In genomic region chr6:144530118-144530517, GRCh38 we compare ENCODE assay signal across 29 cellular contexts.
"Had no signal": no experiment of that assay in that cellular context is flagged by ENCODE, and none has a peak within 500 bp of the region (broad histone marks: within the 10 kb centered on the region; RNA-seq: fewer than 3 reads in every experiment).

No MANE protein-coding gene starts in this region.

- DNase-seq: activated B cell treated with CpG ODN at 0.5 μM for 24 hours; activated CD4-positive, alpha-beta T cell treated with anti-CD3 and anti-CD28 coated beads for 48 hours; activated CD4-positive, alpha-beta T cell treated with anti-CD3 and anti-CD28 coated beads, Interleukin-2, amount 50 U/mL, for 1 hour; activated CD4-positive, alpha-beta T cell treated with anti-CD3 and anti-CD28 coated beads, Interleukin-2, amount 50 U/mL, for 48 hours; activated CD8-positive, alpha-beta memory T cell treated with anti-CD3 and anti-CD28 coated beads for 24 hours; activated CD8-positive, alpha-beta T cell treated with anti-CD3 and anti-CD28 coated beads for 36 hours; activated effector memory CD4-positive, alpha-beta T cell treated with Interleukin-2 at 50 U/mL for 16 hours; activated gamma-delta T cell treated with Interleukin-2 at 50 U/mL for 16 hours; activated naive CD4-positive, alpha-beta T cell treated with anti-CD3 and anti-CD28 coated beads, Interleukin-2, amount 50 U/mL, for 16 hours; activated naive CD4-positive, alpha-beta T cell treated with Interleukin-2 at 50 U/mL for 16 hours; activated naive CD8-positive, alpha-beta T cell treated with anti-CD3 and anti-CD28 coated beads for 36 hours; activated naive CD8-positive, alpha-beta T cell treated with anti-CD3 and anti-CD28 coated beads, Interleukin-2, amount 50 U/mL, for 24 hours; activated T-cell treated with anti-CD3 and anti-CD28 coated beads, Interleukin-2, amount 50 U/mL, for 4 hours; adrenal gland; amygdala; aorta; body of pancreas; caudate nucleus; cortex of kidney; dermis blood vessel endothelial cell; effector CD4-positive, alpha-beta T cell; esophagus squamous epithelium; foreskin melanocyte; T-helper 2 cell had no signal

- H3K4me1 ChIP-seq: adrenal gland, body of pancreas, gastroesophageal sphincter had no signal

- H3K27me3 ChIP-seq: adrenal gland, body of pancreas, esophagus squamous epithelium, gastroesophageal sphincter had no signal

- H3K9me3 Mint-ChIP-seq: activated B cell treated with CpG ODN at 0.5 μM for 24 hours; activated CD8-positive, alpha-beta T cell treated with anti-CD3 and anti-CD28 coated beads for 36 hours; activated naive CD8-positive, alpha-beta T cell treated with anti-CD3 and anti-CD28 coated beads for 36 hours; activated naive CD8-positive, alpha-beta T cell treated with anti-CD3 and anti-CD28 coated beads, Interleukin-2, amount 50 U/mL, for 24 hours; activated T-cell treated with anti-CD3 and anti-CD28 coated beads, Interleukin-2, amount 50 U/mL, for 4 hours; activated T-helper 17 cell treated with anti-CD3 and anti-CD28 coated beads, Interleukin-2, amount 50 U/mL, for 72 hours had no signal

- ATAC-seq: activated CD4-positive, CD25-positive, alpha-beta regulatory T cell treated with anti-CD3 and anti-CD28 coated beads, Interleukin-2, amount 50 U/mL, for 24 hours; activated CD8-positive, alpha-beta T cell treated with anti-CD3 and anti-CD28 coated beads for 36 hours; activated naive CD8-positive, alpha-beta T cell treated with anti-CD3 and anti-CD28 coated beads, Interleukin-2, amount 50 U/mL, for 24 hours; activated T-cell treated with anti-CD3 and anti-CD28 coated beads, Interleukin-2, amount 50 U/mL, for 4 hours; activated T-helper 17 cell treated with anti-CD3 and anti-CD28 coated beads, Interleukin-2, amount 50 U/mL, for 72 hours; body of pancreas; gastroesophageal sphincter had no signal

- H3K27ac Mint-ChIP-seq: activated B cell treated with CpG ODN at 0.5 μM for 24 hours; activated CD8-positive, alpha-beta T cell treated with anti-CD3 and anti-CD28 coated beads for 36 hours; activated naive CD8-positive, alpha-beta T cell treated with anti-CD3 and anti-CD28 coated beads for 36 hours; activated naive CD8-positive, alpha-beta T cell treated with anti-CD3 and anti-CD28 coated beads, Interleukin-2, amount 50 U/mL, for 24 hours; activated T-helper 17 cell treated with anti-CD3 and anti-CD28 coated beads, Interleukin-2, amount 50 U/mL, for 72 hours had no signal

- H3K4me3 Mint-ChIP-seq: activated B cell treated with CpG ODN at 0.5 μM for 24 hours; activated CD8-positive, alpha-beta T cell treated with anti-CD3 and anti-CD28 coated beads for 36 hours; activated naive CD8-positive, alpha-beta T cell treated with anti-CD3 and anti-CD28 coated beads for 36 hours; activated naive CD8-positive, alpha-beta T cell treated with anti-CD3 and anti-CD28 coated beads, Interleukin-2, amount 50 U/mL, for 24 hours; activated T-cell treated with anti-CD3 and anti-CD28 coated beads, Interleukin-2, amount 50 U/mL, for 4 hours; activated T-helper 17 cell treated with anti-CD3 and anti-CD28 coated beads, Interleukin-2, amount 50 U/mL, for 72 hours had no signal

- H3K4me3 ChIP-seq: adrenal gland, body of pancreas, esophagus squamous epithelium, gastroesophageal sphincter had no signal

- H3K27ac ChIP-seq: adrenal gland, body of pancreas, epithelial cell of prostate, esophagus squamous epithelium, gastroesophageal sphincter, VCaP had no signal

- H3K9me3 ChIP-seq: adrenal gland, body of pancreas, esophagus squamous epithelium, gastroesophageal sphincter had no signal

- H3K4me1 Mint-ChIP-seq: activated B cell treated with CpG ODN at 0.5 μM for 24 hours; activated naive CD8-positive, alpha-beta T cell treated with anti-CD3 and anti-CD28 coated beads, Interleukin-2, amount 50 U/mL, for 24 hours had no signal

- H3K27me3 Mint-ChIP-seq: activated B cell treated with CpG ODN at 0.5 μM for 24 hours; activated CD8-positive, alpha-beta T cell treated with anti-CD3 and anti-CD28 coated beads for 36 hours; activated naive CD8-positive, alpha-beta T cell treated with anti-CD3 and anti-CD28 coated beads for 36 hours; activated naive CD8-positive, alpha-beta T cell treated with anti-CD3 and anti-CD28 coated beads, Interleukin-2, amount 50 U/mL, for 24 hours; activated T-helper 17 cell treated with anti-CD3 and anti-CD28 coated beads, Interleukin-2, amount 50 U/mL, for 72 hours had no signal
